Comparison of ENCODE assay signal across 8 cellular contexts in genomic region chr14:78448483-78449094, GRCh38.
A peak's percentile ranks its signal among the peaks of the same experiment; 100 is the strongest.
DNase-seq lines count a peak whose midpoint lies in the region; ATAC-seq lines count a peak whose summit lies in the region.

No MANE protein-coding gene starts in this region.

- peak; percentile 64 for ATAC-seq in GM18499 (IDR thresholded peaks at IDR 0.05; ENCODE audit: insufficient read depth, unreplicated experiment)
- ATAC-seq in HG03095 (IDR thresholded peaks at IDR 0.05; ENCODE audit: unreplicated experiment), result peak; percentile 74
- no peak for ATAC-seq in activated naive CD8-positive, alpha-beta T cell treated with anti-CD3 and anti-CD28 coated beads, Interleukin-2, amount 50 U/mL, for 24 hours
- ATAC-seq in stimulated activated naive B cell treated with anti-CD40 and anti-IgM and Interleukin-4, amounts not matched to agents 10 μg/mL and 1 μg/mL and 100 μg/mL, for 72 hours (replicated peaks), result peak; percentile 41 to 61

- H3K27ac Mint-ChIP-seq in activated naive CD8-positive, alpha-beta T cell treated with anti-CD3 and anti-CD28 coated beads, Interleukin-2, amount 50 U/mL, for 24 hours, result no peak overlapping the region
- H3K27ac Mint-ChIP-seq in stimulated activated naive B cell treated with anti-CD40 and anti-IgM and Interleukin-4, amounts not matched to agents 10 μg/mL and 1 μg/mL and 100 μg/mL, for 72 hours, result no peak overlapping the region

- H3K4me1 Mint-ChIP-seq in activated naive CD8-positive, alpha-beta T cell treated with anti-CD3 and anti-CD28 coated beads, Interleukin-2, amount 50 U/mL, for 24 hours, result no peaks in the 10 kb centered on the region
- H3K4me1 Mint-ChIP-seq in stimulated activated naive B cell treated with anti-CD40 and anti-IgM and Interleukin-4, amounts not matched to agents 10 μg/mL and 1 μg/mL and 100 μg/mL, for 72 hours, result no peaks in the 10 kb centered on the region

- H3K27me3 Mint-ChIP-seq in activated naive CD8-positive, alpha-beta T cell treated with anti-CD3 and anti-CD28 coated beads, Interleukin-2, amount 50 U/mL, for 24 hours, result peaks cover 1% of the 10 kb centered on the region
- peaks cover 0 to 3% of the 10 kb centered on the region in 2 donors for H3K27me3 Mint-ChIP-seq in stimulated activated naive B cell treated with anti-CD40 and anti-IgM and Interleukin-4, amounts not matched to agents 10 μg/mL and 1 μg/mL and 100 μg/mL, for 72 hours

- no peaks in the 10 kb centered on the region for H3K9me3 Mint-ChIP-seq in activated naive CD8-positive, alpha-beta T cell treated with anti-CD3 and anti-CD28 coated beads, Interleukin-2, amount 50 U/mL, for 24 hours
- H3K9me3 Mint-ChIP-seq in stimulated activated naive B cell treated with anti-CD40 and anti-IgM and Interleukin-4, amounts not matched to agents 10 μg/mL and 1 μg/mL and 100 μg/mL, for 72 hours, result no peaks in the 10 kb centered on the region

- no peaks in the 10 kb centered on the region for H3K36me3 Mint-ChIP-seq in activated naive CD8-positive, alpha-beta T cell treated with anti-CD3 and anti-CD28 coated beads, Interleukin-2, amount 50 U/mL, for 24 hours (ENCODE audit: low read depth)
- H3K36me3 Mint-ChIP-seq in stimulated activated naive B cell treated with anti-CD40 and anti-IgM and Interleukin-4, amounts not matched to agents 10 μg/mL and 1 μg/mL and 100 μg/mL, for 72 hours, result no peaks in the 10 kb centered on the region

- DNase-seq in CD1c-positive myeloid dendritic cell (ENCODE audit: extremely low spot score) (peak; percentile 56), NCI-H345 (lab: John Stamatoyannopoulos, UW) (peak; percentile 59), iris pigment epithelial cell (ENCODE audit: low read depth) (peak; percentile 1), NCI-H446 treated with DMSO at 0.1 percent for 48 hours (lab: John Stamatoyannopoulos, UW) (no peak)
- DNase-seq in activated naive CD8-positive, alpha-beta T cell treated with anti-CD3 and anti-CD28 coated beads, Interleukin-2, amount 50 U/mL, for 24 hours, result peak; percentile 45
- DNase-seq in stimulated activated naive B cell treated with anti-CD40 and anti-IgM and Interleukin-4, amounts not matched to agents 10 μg/mL and 1 μg/mL and 100 μg/mL, for 72 hours, result peak; percentile 8

- H3K4me3 Mint-ChIP-seq in activated naive CD8-positive, alpha-beta T cell treated with anti-CD3 and anti-CD28 coated beads, Interleukin-2, amount 50 U/mL, for 24 hours, result no peak overlapping the region
- H3K4me3 Mint-ChIP-seq in stimulated activated naive B cell treated with anti-CD40 and anti-IgM and Interleukin-4, amounts not matched to agents 10 μg/mL and 1 μg/mL and 100 μg/mL, for 72 hours, result no peak overlapping the region
